Comparison of ENCODE assay signal across 1 cellular context in genomic region chr5:135024956-135025729, GRCh38.
TF ChIP-seq lines count a peak whose summit lies in the region.

No MANE protein-coding gene starts in this region.

TF ChIP-seq in K562, 482 proteins besides CTCF, POLR2A, EP300 and RAD21 (continues in another document):
- peak; percentile 77 for TF ChIP-seq PBX2 (CRISPR knock-in tag; IDR thresholded peaks at IDR 0.05; ENCODE audit: low read depth)
- peak; percentile 85 for TF ChIP-seq PBX2 (tag; conservative IDR thresholded peaks at IDR 0.05; ENCODE audit: low read depth)
- no peak for TF ChIP-seq ILF3 (IDR thresholded peaks at IDR 0.05; ENCODE audit: borderline replicate concordance)
- TF ChIP-seq CTCFL (IDR thresholded peaks at IDR 0.05; ENCODE audit: borderline replicate concordance, insufficient read depth, low read depth, low read length, poor library complexity, severe bottlenecking), result no peak
- no peak for TF ChIP-seq TRIM25 (IDR thresholded peaks at IDR 0.05; ENCODE audit: borderline replicate concordance)
- no peak for TF ChIP-seq ELF4 (CRISPR knock-in tag; IDR thresholded peaks at IDR 0.05)
- TF ChIP-seq FOSL1 (tag; conservative IDR thresholded peaks at IDR 0.05), result peak; percentile 92
- TF ChIP-seq ATF1 (CRISPR knock-in tag; IDR thresholded peaks at IDR 0.05), result no peak
- TF ChIP-seq ATF1 (tag; IDR thresholded peaks at IDR 0.05), result no peak
- no peak for TF ChIP-seq JUNB (CRISPR knock-in tag; conservative IDR thresholded peaks at IDR 0.05)
- no peak for TF ChIP-seq ZNF444 (CRISPR knock-in tag; IDR thresholded peaks at IDR 0.05)
- TF ChIP-seq RBM14 (IDR thresholded peaks at IDR 0.05; ENCODE audit: borderline replicate concordance, insufficient read depth, low read depth, low read length), result no peak
- no peak for TF ChIP-seq HDAC1 (IDR thresholded peaks at IDR 0.05)
- no peak for TF ChIP-seq HINFP (tag; conservative IDR thresholded peaks at IDR 0.05; ENCODE audit: low read depth)
- TF ChIP-seq CHD7 (IDR thresholded peaks at IDR 0.05; ENCODE audit: low read depth, low read length), result no peak
- no peak for TF ChIP-seq MTA2 (IDR thresholded peaks at IDR 0.05; ENCODE audit: low read depth)
- no peak for TF ChIP-seq MECOM (CRISPR knock-in tag; IDR thresholded peaks at IDR 0.05)
- no peak for TF ChIP-seq PRPF4 (IDR thresholded peaks at IDR 0.05; ENCODE audit: insufficient read depth, low read depth, low read length, poor library complexity, severe bottlenecking)
- no peak for TF ChIP-seq ELF2 (CRISPR knock-in tag; IDR thresholded peaks at IDR 0.05)
- no peak for TF ChIP-seq FOXP1 (CRISPR knock-in tag; IDR thresholded peaks at IDR 0.05)
- TF ChIP-seq AFF1 (IDR thresholded peaks at IDR 0.05; ENCODE audit: low read depth in 1 of 2, partially characterized antibody in 2 of 2), result no peak
- no peak for TF ChIP-seq THAP7 (CRISPR knock-in tag; IDR thresholded peaks at IDR 0.05)
- peak; percentile 73 for TF ChIP-seq ATF3 (IDR thresholded peaks at IDR 0.05)
- TF ChIP-seq ATF3 (CRISPR knock-in tag; conservative IDR thresholded peaks at IDR 0.05), result no peak
- no peak for TF ChIP-seq HMG20A (CRISPR knock-in tag; conservative IDR thresholded peaks at IDR 0.05)
- no peak for TF ChIP-seq FUS (optimal IDR thresholded peaks at IDR 0.05; ENCODE audit: low read depth, low read length)
- TF ChIP-seq MEIS2 (IDR thresholded peaks at IDR 0.05; ENCODE audit: partially characterized antibody), result peak; percentile 62
- no peak for TF ChIP-seq CEBPB (tag; IDR thresholded peaks at IDR 0.05)
- no peak for TF ChIP-seq BDP1 (IDR thresholded peaks at IDR 0.05; ENCODE audit: insufficient read depth, insufficient read length)
- TF ChIP-seq ZNF174 (CRISPR knock-in tag; IDR thresholded peaks at IDR 0.05), result no peak
- TF ChIP-seq ZNF507 (tag; conservative IDR thresholded peaks at IDR 0.05), result no peak
- no peak for TF ChIP-seq TCFL5 (CRISPR knock-in tag; conservative IDR thresholded peaks at IDR 0.05)
- no peak for TF ChIP-seq ZNF316 (IDR thresholded peaks at IDR 0.05)
- TF ChIP-seq CXXC5 (CRISPR knock-in tag; IDR thresholded peaks at IDR 0.05), result no peak
